8 cellular contexts compared by ENCODE assay signal in the genomic region with DNA sequence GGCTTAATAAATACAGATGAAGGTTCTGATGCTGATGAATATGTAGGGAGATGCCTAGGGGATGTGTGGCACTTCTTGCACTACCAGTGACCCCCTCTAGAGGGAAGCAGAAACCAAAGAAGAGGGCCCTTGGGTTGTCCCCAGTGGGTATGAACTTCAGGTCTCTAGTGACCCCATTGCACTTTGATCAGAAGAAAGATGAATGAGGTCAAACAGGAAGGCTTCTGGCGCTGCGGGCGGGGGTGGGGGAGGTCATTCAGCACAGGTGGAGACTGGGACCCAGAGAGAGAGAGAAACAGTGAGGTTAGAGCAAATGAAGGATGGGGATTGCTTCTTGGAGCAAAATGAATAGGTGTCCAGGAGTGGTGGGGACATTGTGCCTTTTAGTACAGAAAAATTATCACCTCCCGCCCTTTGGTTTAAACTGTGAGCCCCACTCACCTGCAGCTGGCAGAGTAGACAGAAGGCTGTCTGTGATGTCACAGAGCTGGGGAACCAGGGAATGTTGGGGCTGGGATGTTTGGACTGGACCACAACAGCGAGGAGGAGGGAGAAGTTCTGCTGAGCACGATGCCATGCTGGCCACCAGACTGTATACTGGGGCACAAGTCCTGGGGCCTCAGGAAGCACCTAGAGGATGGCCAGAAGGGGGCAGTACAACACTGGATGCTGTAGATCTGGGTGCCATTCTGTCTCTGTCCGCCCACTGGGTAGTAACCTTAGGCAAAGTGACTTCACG. TPM values are rescaled to one million over a fixed set of nuclear protein-coding genes. Genes with fewer than 3 reads are reported as not detected.
DNase-seq lines count a peak whose midpoint lies in the region; ATAC-seq and TF ChIP-seq lines count a peak whose summit lies in the region.

A gene with protein sequence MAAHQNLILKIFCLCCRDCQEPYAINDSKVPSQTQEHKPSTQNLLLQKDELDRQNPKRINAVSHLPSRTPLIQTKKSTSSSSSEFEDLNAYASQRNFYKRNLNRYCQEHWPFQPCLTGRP (minus strand): TSS at position 599 of the 739 bp plus-strand sequence. CDS start 10,469 bp downstream, outside the sequence.

- no peak within 1 kb of the TSS for H2AFZ ChIP-seq in DND-41 (ENCODE audit: low read depth, low read length)

- no peaks in the 10 kb centered on the region for H4K20me1 ChIP-seq in DND-41 (ENCODE audit: insufficient read depth, low read length)

- no peak within 1 kb of the TSS for H3K4me2 ChIP-seq in DND-41 (ENCODE audit: insufficient read depth, low read length)

- ATAC-seq in DND-41 (ENCODE audit: insufficient read depth, low read depth) (peak; percentile 86), GM21723 (IDR thresholded peaks at IDR 0.05; ENCODE audit: unreplicated experiment) (peak; percentile 87)

- DNase-seq in DND-41, result peak; percentile 70
- DNase-seq in Kasumi-1 (lab: John Stamatoyannopoulos, UW), result peak; percentile 73 to 76
- DNase-seq in RWPE1 (ENCODE audit: low spot score), result peak; percentile 78
- peak; percentile 63 for DNase-seq in activated T-helper 1 cell treated with Interleukin-2 at 50 U/mL for 16 hours (ENCODE audit: low read depth)
- peak; percentile 41 for DNase-seq in foreskin melanocyte
- peak; percentile 84 for DNase-seq in posterior vena cava (ENCODE audit: low spot score)
- no peak for DNase-seq in vagina (ENCODE audit: extremely low spot score in 2 of 2)

- H3K9ac ChIP-seq in DND-41 (ENCODE audit: low read depth, low read length), result no peak within 1 kb of the TSS

- CTCF ChIA-PET in RWPE1 (lab: Yijun Ruan, JAX), result interaction anchor here (0.5 to 2.7 kb wide), 35 partner anchors 10 to 1355 kb away, joined by 3 to 29 read pairs (median 3); no protein-coding TSS in a partner anchor

- no peak within 1 kb of the TSS for H3K27ac ChIP-seq in DND-41 (ENCODE audit: low read length)
- H3K27ac ChIP-seq in RWPE1, result peak within 1 kb of the TSS; percentile 6; the same call in 1 of the 2 replicates
- H3K27ac ChIP-seq in vagina, result no peak within 1 kb of the TSS

- intact Hi-C loops in posterior vena cava (cut with DNase I) (loop anchor here (1.0 to 10.0 kb wide), 2 partner anchors 333 to 334 kb away; no protein-coding TSS in a partner anchor), vagina (cut with DNase I) (no loop called here)

- H3K36me3 ChIP-seq in DND-41 (ENCODE audit: insufficient read depth, low read length), result no peaks in the 10 kb centered on the region
- no peaks in the 10 kb centered on the region for H3K36me3 ChIP-seq in vagina

- POLR2A ChIA-PET in RWPE1 (lab: Yijun Ruan, JAX; ENCODE audit: low non-redundant PET), result no interaction called here

- no peaks in the 10 kb centered on the region for H3K79me2 ChIP-seq in DND-41 (ENCODE audit: insufficient read depth, low read length)

- no peak within 1 kb of the TSS for H3K4me3 ChIP-seq in DND-41 (ENCODE audit: low read depth in 1 of 2, low read length in 2 of 2)
- no peak within 1 kb of the TSS for H3K4me3 ChIP-seq in vagina

- TF ChIP-seq CTCF in DND-41 (IDR thresholded peaks at IDR 0.05; ENCODE audit: borderline replicate concordance, extremely low read depth, low read length, poor library complexity, severe bottlenecking), result peak; percentile 84
- peak; percentile 95 for TF ChIP-seq CTCF in RWPE1 (conservative IDR thresholded peaks at IDR 0.05; ENCODE audit: low read depth)
- TF ChIP-seq CTCF in vagina (IDR thresholded peaks at IDR 0.05), result peak; percentile 39 to 63 (median 43)

- TF ChIP-seq POLR2A in vagina (IDR thresholded peaks at IDR 0.05), result no peak

- H3K27me3 ChIP-seq in DND-41 (ENCODE audit: insufficient read depth, low read length, poor library complexity), result no peaks in the 10 kb centered on the region
- H3K27me3 ChIP-seq in vagina, result no peaks in the 10 kb centered on the region

- H3K9me3 ChIP-seq in DND-41 (ENCODE audit: insufficient read depth, low read length, severe bottlenecking) (no peaks in the 10 kb centered on the region), vagina (no peaks in the 10 kb centered on the region)

- peaks cover 12% of the 10 kb centered on the region for H3K4me1 ChIP-seq in DND-41 (ENCODE audit: insufficient read depth, low read length)
- H3K4me1 ChIP-seq in vagina, result no peaks in the 10 kb centered on the region

RNA-seq across cellular contexts. Expression of the gene that starts here (rescaled TPM):
- not detected for total RNA-seq in posterior vena cava
- total RNA-seq in vagina, result not detected

Comparison
In these comparisons a context has a peak if more than half of its experiments do, and no peak if none do; other contexts are left out.
1. Peak in DNase-seq in posterior vena cava; RNA of the gene not detected or under 1 TPM.
2. DNase-seq: peak in DND-41 (single experiment), Kasumi-1 (2 of 2), RWPE1 (single experiment), activated T-helper 1 cell treated with Interleukin-2 at 50 U/mL for 16 hours (single experiment) and foreskin melanocyte (single experiment); none in vagina (0 of 2).
3. CTCF ChIP-seq: peak in every context shown above with its lines; median percentile 95 in RWPE1; 84 in DND-41; 43 in vagina.